In genomic region chr9:104747245-104747564, GRCh38 we compare ENCODE assay signal across 8 cellular contexts. TPM values are rescaled to one million over a fixed set of nuclear protein-coding genes. Genes with fewer than 3 reads are reported as not detected.
DNase-seq lines count a peak whose midpoint lies in the region; ATAC-seq and TF ChIP-seq lines count a peak whose summit lies in the region.

No MANE protein-coding gene starts in this region.

- CTCF ChIA-PET in CD4-positive, alpha-beta T cell (lab: Charles Lee) = no interaction called here

- TF ChIP-seq EP300 in Ishikawa (IDR thresholded peaks at IDR 0.05; ENCODE audit: borderline replicate concordance) = no peak

- no peak for TF ChIP-seq RAD21 in Ishikawa (IDR thresholded peaks at IDR 0.05; ENCODE audit: low read depth)

- POLR2A ChIA-PET in CD4-positive, alpha-beta T cell (lab: Charles Lee) = interaction anchor here (0.9 to 3.2 kb wide), 4 partner anchors 9 to 654 kb away, joined by 3 to 29 read pairs (median 23); partner anchors contain the start of genes NIPSNAP3B, SLC44A1 and SMC2

- ATAC-seq in CD4-positive, alpha-beta T cell (ENCODE audit: poor library complexity) = no peak
- ATAC-seq in natural killer cell treated with Interleukin-12 subunit alpha and Interleukin-12 subunit beta and Interleukin-15 and Interleukin-18, amount 100 ng/mL, for 72 hours = peak in 1 of 2 donors; percentile 30

- peak overlapping the region; percentile 79 for H3K4me3 ChIP-seq in ectodermal cell (ENCODE audit: insufficient read depth, low read depth, low read length)

- H3K27ac Mint-ChIP-seq in CD4-positive, alpha-beta T cell = peak overlapping the region; percentile 96
- peak overlapping the region; percentile 83 to 95 for H3K27ac Mint-ChIP-seq in natural killer cell treated with Interleukin-12 subunit alpha and Interleukin-12 subunit beta and Interleukin-15 and Interleukin-18, amount 100 ng/mL, for 72 hours

- no peaks in the 10 kb centered on the region for H3K9me3 Mint-ChIP-seq in CD4-positive, alpha-beta T cell
- no peaks in the 10 kb centered on the region for H3K9me3 Mint-ChIP-seq in natural killer cell treated with Interleukin-12 subunit alpha and Interleukin-12 subunit beta and Interleukin-15 and Interleukin-18, amount 100 ng/mL, for 72 hours

- peaks cover 8% of the 10 kb centered on the region for H3K4me1 ChIP-seq in ectodermal cell (ENCODE audit: control insufficient read depth, insufficient read depth, low read length)

- peak overlapping the region; percentile 96 for H3K4me3 Mint-ChIP-seq in CD4-positive, alpha-beta T cell
- H3K4me3 Mint-ChIP-seq in natural killer cell treated with Interleukin-12 subunit alpha and Interleukin-12 subunit beta and Interleukin-15 and Interleukin-18, amount 100 ng/mL, for 72 hours = peak overlapping the region; percentile 98

- TF ChIP-seq CTCF in CD4-positive, alpha-beta T cell (IDR thresholded peaks at IDR 0.05) = no peak

- peak overlapping the region; percentile 74 for H3K27ac ChIP-seq in CD4-positive, alpha-beta T cell (ENCODE audit: low read depth, low read length)
- H3K27ac ChIP-seq in ectodermal cell (ENCODE audit: insufficient read depth, low read depth, low read length, poor library complexity, severe bottlenecking) = no peak overlapping the region

- no peaks in the 10 kb centered on the region for H3K9me3 ChIP-seq in CD4-positive, alpha-beta T cell (ENCODE audit: control insufficient read depth, low read length)
- no peaks in the 10 kb centered on the region for H3K9me3 ChIP-seq in ectodermal cell (ENCODE audit: control insufficient read depth, low read length)

- peaks cover 27% of the 10 kb centered on the region for H3K36me3 Mint-ChIP-seq in CD4-positive, alpha-beta T cell (ENCODE audit: low read depth)
- H3K36me3 Mint-ChIP-seq in natural killer cell treated with Interleukin-12 subunit alpha and Interleukin-12 subunit beta and Interleukin-15 and Interleukin-18, amount 100 ng/mL, for 72 hours = peaks cover 5% of the 10 kb centered on the region

- no peak for DNase-seq in CD4-positive, alpha-beta T cell
- DNase-seq in natural killer cell treated with Interleukin-12 subunit alpha and Interleukin-12 subunit beta and Interleukin-15 and Interleukin-18, amount 100 ng/mL, for 72 hours (ENCODE audit: low spot score) = no peak
- DNase-seq in GF-D8 (lab: John Stamatoyannopoulos, UW) (no peak), GM19240 (ENCODE audit: insufficient read length, low spot score) (no peak), nucleus accumbens (lab: John Stamatoyannopoulos, UW) (no peak), epidermal melanocyte (ENCODE audit: insufficient read length, low spot score) (no peak)

- WGBS in ectodermal cell, 2 experiments = 1 to 3% methylated on average over 9 of the region's 9 CpGs

- intact Hi-C loops in CD4-positive, alpha-beta T cell (cut with DNase I, micrococcal nuclease) = loop anchor here (5.0 to 10.0 kb wide), 4 partner anchors 655 to 945 kb away; partner anchors contain the start of genes TMEM38B (in 2 of the 2) and SMC2 (in 1 of the 2)

- H3K27me3 ChIP-seq in CD4-positive, alpha-beta T cell (ENCODE audit: control insufficient read depth, insufficient read depth, low read length) = no peaks in the 10 kb centered on the region
- H3K27me3 ChIP-seq in ectodermal cell (ENCODE audit: control insufficient read depth, insufficient read depth, low read length, poor library complexity, severe bottlenecking) = no peaks in the 10 kb centered on the region

- H3K4me1 Mint-ChIP-seq in CD4-positive, alpha-beta T cell (ENCODE audit: low read depth) = peaks cover 24% of the 10 kb centered on the region
- H3K4me1 Mint-ChIP-seq in natural killer cell treated with Interleukin-12 subunit alpha and Interleukin-12 subunit beta and Interleukin-15 and Interleukin-18, amount 100 ng/mL, for 72 hours (ENCODE audit: low read depth in 2 of 2) = peaks cover 17 to 23% of the 10 kb centered on the region in 2 donors

- no peaks in the 10 kb centered on the region for H3K27me3 Mint-ChIP-seq in CD4-positive, alpha-beta T cell
- H3K27me3 Mint-ChIP-seq in natural killer cell treated with Interleukin-12 subunit alpha and Interleukin-12 subunit beta and Interleukin-15 and Interleukin-18, amount 100 ng/mL, for 72 hours = no peaks in the 10 kb centered on the region

- H3K36me3 ChIP-seq in ectodermal cell (ENCODE audit: control insufficient read depth, insufficient read depth, low read length) = no peaks in the 10 kb centered on the region

TF ChIP-seq in Ishikawa, 13 proteins besides CTCF, POLR2A, EP300 and RAD21:
- TF ChIP-seq TCF12 (IDR thresholded peaks at IDR 0.05; ENCODE audit: low read depth) (no peak), TEAD4 (IDR thresholded peaks at IDR 0.05) (no peak), TAF1 (IDR thresholded peaks at IDR 0.05; ENCODE audit: low read depth) (no peak), NFIC (IDR thresholded peaks at IDR 0.05) (no peak), CREB1 (IDR thresholded peaks at IDR 0.05; ENCODE audit: low read depth) (no peak)
- TF ChIP-seq, protein P1, sequence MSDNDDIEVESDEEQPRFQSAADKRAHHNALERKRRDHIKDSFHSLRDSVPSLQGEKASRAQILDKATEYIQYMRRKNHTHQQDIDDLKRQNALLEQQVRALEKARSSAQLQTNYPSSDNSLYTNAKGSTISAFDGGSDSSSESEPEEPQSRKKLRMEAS (IDR thresholded peaks at IDR 0.05) = 0 out of 2 replicates have a peak, but pooled peaks have one; percentile 21

RNA-seq across cellular contexts. Expression of gene NIPSNAP3A, which starts 0.3 kb away (rescaled TPM):
- 10 to 100 TPM in 1 of 2 experiments, 1 to 10 TPM in 1; 9.0 to 10.6 TPM for total RNA-seq in CD4-positive, alpha-beta T cell
- polyA plus RNA-seq in ectodermal cell (2013, experiment 1 of 4) = 29.4 TPM
- 30.4 TPM for polyA plus RNA-seq in ectodermal cell (2013, experiment 2 of 4)
- 30.5 TPM for polyA plus RNA-seq in ectodermal cell (2013, experiment 3 of 4)
- polyA plus RNA-seq in ectodermal cell (2013, experiment 4 of 4) = 28.9 TPM
- total RNA-seq in natural killer cell treated with Interleukin-12 subunit alpha and Interleukin-12 subunit beta and Interleukin-15 and Interleukin-18, amount 100 ng/mL, for 72 hours = 1 to 10 TPM; 5.6 to 7.7 TPM

RNA-seq across cellular contexts. Expression of gene NIPSNAP3B, which starts 16.7 kb away (rescaled TPM):
- total RNA-seq in CD4-positive, alpha-beta T cell = 1 to 10 TPM; 1.2 to 1.4 TPM
- polyA plus RNA-seq in ectodermal cell (2013, experiment 1 of 4) = 2.1 TPM
- 2.8 TPM for polyA plus RNA-seq in ectodermal cell (2013, experiment 2 of 4)
- polyA plus RNA-seq in ectodermal cell (2013, experiment 3 of 4) = 2.0 TPM
- 2.6 TPM for polyA plus RNA-seq in ectodermal cell (2013, experiment 4 of 4)
- not detected for total RNA-seq in natural killer cell treated with Interleukin-12 subunit alpha and Interleukin-12 subunit beta and Interleukin-15 and Interleukin-18, amount 100 ng/mL, for 72 hours

RNA-seq across cellular contexts. Expression of gene OR13D1, which starts 52.9 kb away (rescaled TPM):
- total RNA-seq in CD4-positive, alpha-beta T cell = not detected
- polyA plus RNA-seq in ectodermal cell (2013, experiment 1 of 4) = not detected
- not detected for polyA plus RNA-seq in ectodermal cell (2013, experiment 2 of 4)
- not detected for polyA plus RNA-seq in ectodermal cell (2013, experiment 3 of 4)
- polyA plus RNA-seq in ectodermal cell (2013, experiment 4 of 4) = not detected
- total RNA-seq in natural killer cell treated with Interleukin-12 subunit alpha and Interleukin-12 subunit beta and Interleukin-15 and Interleukin-18, amount 100 ng/mL, for 72 hours = not detected
